17 cellular contexts compared by ENCODE assay signal in the genomic region with DNA sequence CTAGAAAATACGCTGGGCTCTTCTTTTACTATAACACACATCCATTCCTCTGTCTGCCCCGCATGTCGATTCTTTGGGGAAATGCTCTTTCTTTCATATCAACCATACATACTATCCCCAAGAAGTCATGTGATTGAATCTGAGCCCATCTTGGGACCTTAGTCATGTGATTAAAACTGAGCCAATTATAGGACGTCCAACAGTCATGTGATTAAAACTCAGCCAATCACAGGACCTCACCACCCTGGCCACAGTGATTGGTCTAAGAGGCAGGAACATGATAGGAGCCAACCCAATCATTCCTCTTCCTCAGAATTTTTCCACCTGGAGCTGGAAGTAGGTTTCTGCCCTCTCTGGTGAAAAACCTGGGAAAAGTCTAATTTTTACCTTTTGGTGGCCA.
"Had no signal": no experiment of that assay in that cellular context is flagged by ENCODE, and none has a peak within 500 bp of the region (broad histone marks: within the 10 kb centered on the region; RNA-seq: fewer than 3 reads in every experiment).

No MANE protein-coding gene starts in this region.

- H3K4me1 ChIP-seq: sigmoid colon, suprapubic skin, tibial artery, upper lobe of left lung, uterus had no signal

- H3K79me2 ChIP-seq: hepatocyte had no signal

- H3K9me3 ChIP-seq: sigmoid colon, suprapubic skin, upper lobe of left lung, uterus had no signal

- H2AFZ ChIP-seq: hepatocyte had no signal

- H3K36me3 ChIP-seq: sigmoid colon, suprapubic skin, tibial artery, upper lobe of left lung, uterus had no signal

- DNase-seq: cortex of kidney; dorsolateral prefrontal cortex; effector CD8-positive, alpha-beta T cell; foreskin melanocyte; head of caudate nucleus; mesendoderm; naive thymus-derived CD4-positive, alpha-beta T cell; nephron progenitor cell; posterior cingulate gyrus; sigmoid colon; stimulated activated naive CD8-positive, alpha-beta T cell treated with anti-CD3 and anti-CD28 coated beads, Interleukin-15, Interleukin-2, amounts not matched to agents 100 U/mL and 50 U/mL, for 24 hours; tibial artery; upper lobe of left lung; uterus had no signal

- H3K27ac ChIP-seq: dorsolateral prefrontal cortex, hepatocyte, sigmoid colon, skin epidermis, suprapubic skin, tibial artery, upper lobe of left lung, uterus had no signal

- H3K27me3 ChIP-seq: hepatocyte, tibial artery, upper lobe of left lung, uterus had no signal

- ATAC-seq: naive thymus-derived CD4-positive, alpha-beta T cell; stimulated activated naive CD8-positive, alpha-beta T cell treated with anti-CD3 and anti-CD28 coated beads, Interleukin-15, Interleukin-2, amounts not matched to agents 100 U/mL and 50 U/mL, for 24 hours had no signal

- H3K4me3 ChIP-seq: dorsolateral prefrontal cortex, hepatocyte, sigmoid colon, skin epidermis, suprapubic skin, tibial artery, upper lobe of left lung, uterus had no signal

- H3K4me2 ChIP-seq: hepatocyte had no signal
